Comparison of ENCODE assay signal across 1 cellular context in genomic region chr1:43455205-43455889, GRCh38.
TF ChIP-seq lines count a peak whose summit lies in the region.

No MANE protein-coding gene starts in this region.

TF ChIP-seq in WTC11, 78 proteins besides CTCF, POLR2A, EP300 and RAD21 (continued from another document):
- TF ChIP-seq, protein P1, sequence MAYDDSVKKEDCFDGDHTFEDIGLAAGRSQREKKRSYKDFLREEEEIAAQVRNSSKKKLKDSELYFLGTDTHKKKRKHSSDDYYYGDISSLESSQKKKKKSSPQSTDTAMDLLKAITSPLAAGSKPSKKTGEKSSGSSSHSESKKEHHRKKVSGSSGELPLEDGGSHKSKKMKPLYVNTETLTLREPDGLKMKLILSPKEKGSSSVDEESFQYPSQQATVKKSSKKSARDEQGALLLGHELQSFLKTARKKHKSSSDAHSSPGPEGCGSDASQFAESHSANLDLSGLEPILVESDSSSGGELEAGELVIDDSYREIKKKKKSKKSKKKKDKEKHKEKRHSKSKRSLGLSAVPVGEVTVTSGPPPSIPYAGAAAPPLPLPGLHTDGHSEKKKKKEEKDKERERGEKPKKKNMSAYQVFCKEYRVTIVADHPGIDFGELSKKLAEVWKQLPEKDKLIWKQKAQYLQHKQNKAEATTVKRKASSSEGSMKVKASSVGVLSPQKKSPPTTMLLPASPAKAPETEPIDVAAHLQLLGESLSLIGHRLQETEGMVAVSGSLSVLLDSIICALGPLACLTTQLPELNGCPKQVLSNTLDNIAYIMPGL (CRISPR knock-in tag; IDR thresholded peaks at IDR 0.05): no peak
- no peak for TF ChIP-seq TP53 (CRISPR knock-in tag; IDR thresholded peaks at IDR 0.05)
- no peak for TF ChIP-seq CBFB (CRISPR knock-in tag; IDR thresholded peaks at IDR 0.05; ENCODE audit: low read depth)
- TF ChIP-seq MYBL2 (CRISPR knock-in tag; IDR thresholded peaks at IDR 0.05): no peak
- no peak for TF ChIP-seq RORB (CRISPR knock-in tag; IDR thresholded peaks at IDR 0.05)
- TF ChIP-seq, protein P2, sequence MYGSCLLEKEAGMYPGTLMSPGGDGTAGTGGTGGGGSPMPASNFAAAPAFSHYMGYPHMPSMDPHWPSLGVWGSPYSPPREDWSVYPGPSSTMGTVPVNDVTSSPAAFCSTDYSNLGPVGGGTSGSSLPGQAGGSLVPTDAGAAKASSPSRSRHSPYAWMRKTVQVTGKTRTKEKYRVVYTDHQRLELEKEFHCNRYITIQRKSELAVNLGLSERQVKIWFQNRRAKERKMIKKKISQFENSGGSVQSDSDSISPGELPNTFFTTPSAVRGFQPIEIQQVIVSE (CRISPR knock-in tag; IDR thresholded peaks at IDR 0.05; ENCODE audit: borderline replicate concordance): no peak
- TF ChIP-seq ZBTB43 (CRISPR knock-in tag; IDR thresholded peaks at IDR 0.05): no peak
- TF ChIP-seq NR3C1 (CRISPR knock-in tag; conservative IDR thresholded peaks at IDR 0.05; ENCODE audit: low read depth): no peak
- TF ChIP-seq NFATC4 (CRISPR knock-in tag; IDR thresholded peaks at IDR 0.05): no peak
TF ChIP-seq in WTC11: peak in this region for 0.
